In the genomic region with DNA sequence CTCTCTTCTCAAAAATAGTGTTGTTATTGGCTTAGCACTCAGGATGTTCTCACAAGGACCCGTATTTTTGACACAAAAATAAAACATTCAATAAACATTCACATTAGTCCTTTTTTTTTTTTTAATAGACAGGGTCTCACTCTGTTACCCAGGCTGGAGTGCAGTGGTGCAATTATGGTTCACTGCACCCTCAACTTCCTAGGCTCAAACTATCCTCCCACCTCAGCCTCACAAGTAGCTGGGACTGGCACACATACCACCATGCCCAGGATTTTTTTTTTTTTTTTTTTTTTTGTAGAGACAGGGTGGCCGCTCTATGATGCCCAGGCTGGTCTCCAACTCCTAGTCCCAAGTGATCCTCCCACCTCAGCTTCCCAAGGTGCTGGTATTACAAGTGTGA, we compare ENCODE assay signal across 12 cellular contexts. TPM values are rescaled to one million over a fixed set of nuclear protein-coding genes. Genes with fewer than 3 reads are reported as not detected.
DNase-seq lines count a peak whose midpoint lies in the region; ATAC-seq and TF ChIP-seq lines count a peak whose summit lies in the region.
"Had no signal": no experiment of that assay in that cellular context is flagged by ENCODE, and none has a peak within 500 bp of the region (broad histone marks: within the 10 kb centered on the region; RNA-seq: fewer than 3 reads in every experiment).

No MANE protein-coding gene starts in this region.

- TF ChIP-seq CTCF in BE2C (IDR thresholded peaks at IDR 0.05; ENCODE audit: low read depth, low read length) (no peak), Loucy (conservative IDR thresholded peaks at IDR 0.05; ENCODE audit: low read length) (no peak), endodermal cell (conservative IDR thresholded peaks at IDR 0.05) (no peak), osteoblast (IDR thresholded peaks at IDR 0.05; ENCODE audit: extremely low read depth, low read depth, low read length) (no peak)

- H3K9me3 ChIP-seq in BE2C: no peaks in the 10 kb centered on the region
- no peaks in the 10 kb centered on the region for H3K9me3 ChIP-seq in Loucy (ENCODE audit: insufficient read depth, low read depth, low read length)
- no peaks in the 10 kb centered on the region for H3K9me3 ChIP-seq in endodermal cell (ENCODE audit: control insufficient read depth, low read length)
- H3K9me3 ChIP-seq in osteoblast (ENCODE audit: low read depth, low read length): no peaks in the 10 kb centered on the region

- H3K36me3 Mint-ChIP-seq in endodermal cell (ENCODE audit: low read depth): no peaks in the 10 kb centered on the region

- peak overlapping the region; percentile 23 for H3K4me3 ChIP-seq in BE2C (ENCODE audit: low read depth, low read length)
- no peak overlapping the region for H3K4me3 ChIP-seq in Loucy (ENCODE audit: low read length, poor library complexity, severe bottlenecking)
- H3K4me3 ChIP-seq in endodermal cell (ENCODE audit: low read length): peak overlapping the region; percentile 53
- peak overlapping the region; percentile 27 for H3K4me3 ChIP-seq in osteoblast (ENCODE audit: insufficient read depth, low read length)

- H3K27ac ChIP-seq in endodermal cell (ENCODE audit: low read depth, low read length): no peak overlapping the region
- no peak overlapping the region for H3K27ac ChIP-seq in osteoblast (ENCODE audit: low read depth, low read length)
- H3K27ac ChIP-seq: epithelial cell of prostate had no signal

- ATAC-seq in GM21786 (IDR thresholded peaks at IDR 0.05; ENCODE audit: unreplicated experiment): no peak
- ATAC-seq in GM19452 (IDR thresholded peaks at IDR 0.05; ENCODE audit: unreplicated experiment): no peak

- peak overlapping the region; percentile 12 for H3K4me3 Mint-ChIP-seq in endodermal cell

- H3K9ac ChIP-seq in Loucy (ENCODE audit: low read depth, low read length, poor library complexity, severe bottlenecking) (no peak overlapping the region), endodermal cell (ENCODE audit: extremely low read depth, low read length, poor library complexity, severe bottlenecking) (no peak overlapping the region)

- H2AFZ ChIP-seq in Loucy (ENCODE audit: low read length) (no peak overlapping the region), osteoblast (ENCODE audit: low read length) (peak overlapping the region; percentile 62)

- no peaks in the 10 kb centered on the region for H3F3A ChIP-seq in Loucy (ENCODE audit: low read depth)

- H3K27me3 Mint-ChIP-seq in endodermal cell (ENCODE audit: insufficient read depth): no peaks in the 10 kb centered on the region

- no peaks in the 10 kb centered on the region for H3K9me2 ChIP-seq in Loucy (replicated peaks; ENCODE audit: low read depth, low read length)

- H4K20me1 ChIP-seq in Loucy (ENCODE audit: insufficient read depth, low read length, poor library complexity, severe bottlenecking) (no peaks in the 10 kb centered on the region), osteoblast (ENCODE audit: insufficient read depth, low read length) (peaks cover 3% of the 10 kb centered on the region)

- H3K79me2 ChIP-seq in Loucy (ENCODE audit: insufficient read depth, low read length) (no peaks in the 10 kb centered on the region; the same call in 1 of the 2 replicates), osteoblast (ENCODE audit: insufficient read depth, low read length) (no peaks in the 10 kb centered on the region)

- H3K4me2 ChIP-seq in Loucy (ENCODE audit: low read depth, low read length, poor library complexity, severe bottlenecking) (peak overlapping the region; percentile 17), osteoblast (ENCODE audit: insufficient read depth, low read length) (peak overlapping the region; percentile 68)

- H3K27ac Mint-ChIP-seq in endodermal cell: peak overlapping the region; percentile 49

- no peaks in the 10 kb centered on the region for H3K36me3 ChIP-seq in BE2C
- H3K36me3 ChIP-seq in Loucy (ENCODE audit: insufficient read depth, low read length): no peaks in the 10 kb centered on the region
- H3K36me3 ChIP-seq in endodermal cell (ENCODE audit: control insufficient read depth, insufficient read depth, low read length): no peaks in the 10 kb centered on the region
- H3K36me3 ChIP-seq in osteoblast (ENCODE audit: insufficient read depth, low read length): no peaks in the 10 kb centered on the region

- H3K27me3 ChIP-seq in BE2C (no peaks in the 10 kb centered on the region), Loucy (ENCODE audit: insufficient read depth, low read length, poor library complexity, severe bottlenecking) (no peaks in the 10 kb centered on the region), endodermal cell (ENCODE audit: control insufficient read depth, insufficient read depth, low read length, poor library complexity, severe bottlenecking) (no peaks in the 10 kb centered on the region), osteoblast (ENCODE audit: insufficient read depth, low read length) (no peaks in the 10 kb centered on the region)

- H3K4me1 ChIP-seq in BE2C (peaks cover 31% of the 10 kb centered on the region), Loucy (ENCODE audit: insufficient read depth, low read length, poor library complexity, severe bottlenecking) (peaks cover 15% of the 10 kb centered on the region), endodermal cell (ENCODE audit: control insufficient read depth, insufficient read depth, low read length) (no peaks in the 10 kb centered on the region), osteoblast (ENCODE audit: insufficient read depth, low read length) (peaks cover 8% of the 10 kb centered on the region)

- H3K4me1 Mint-ChIP-seq in endodermal cell: peaks cover 20% of the 10 kb centered on the region

- no peak for DNase-seq in BE2C
- DNase-seq in endodermal cell: no peak
- no peak for DNase-seq in osteoblast (ENCODE audit: insufficient read length, low spot score, missing footprints)
- DNase-seq in DMS 273 treated with DMSO at 0.1 percent for 48 hours (lab: John Stamatoyannopoulos, UW): no peak
- DNase-seq in D341Med (ENCODE audit: low spot score): no peak
- DNase-seq: activated CD8-positive, alpha-beta memory T cell treated with anti-CD3 and anti-CD28 coated beads, Interleukin-2, amount 50 U/mL, for 4 hours; AML-193; SHP77 had no signal

- no peaks in the 10 kb centered on the region for H3K9me3 Mint-ChIP-seq in endodermal cell

- 75 to 90% methylated on average over 2 of the region's 2 CpGs for WGBS in endodermal cell (ENCODE audit: insufficient coverage in 1 of 2, insufficient read length in 1 of 2), 2 experiments

RNA-seq across cellular contexts. Expression of gene PPP1R13B, which starts 27.0 kb away (rescaled TPM):
- 70.6 TPM for polyA plus RNA-seq in BE2C (2012; ENCODE audit: insufficient read depth, insufficient read length, low read depth)
- total RNA-seq in endodermal cell: 10 to 100 TPM; 15.6 to 17.5 TPM
- 3.3 TPM for polyA plus RNA-seq in endodermal cell (2013, experiment 1 of 2)
- polyA plus RNA-seq in endodermal cell (2013, experiment 2 of 2): 4.4 TPM
- 3.3 and 4.4 TPM in 2 replicates for total RNA-seq in osteoblast
